In the genomic region with DNA sequence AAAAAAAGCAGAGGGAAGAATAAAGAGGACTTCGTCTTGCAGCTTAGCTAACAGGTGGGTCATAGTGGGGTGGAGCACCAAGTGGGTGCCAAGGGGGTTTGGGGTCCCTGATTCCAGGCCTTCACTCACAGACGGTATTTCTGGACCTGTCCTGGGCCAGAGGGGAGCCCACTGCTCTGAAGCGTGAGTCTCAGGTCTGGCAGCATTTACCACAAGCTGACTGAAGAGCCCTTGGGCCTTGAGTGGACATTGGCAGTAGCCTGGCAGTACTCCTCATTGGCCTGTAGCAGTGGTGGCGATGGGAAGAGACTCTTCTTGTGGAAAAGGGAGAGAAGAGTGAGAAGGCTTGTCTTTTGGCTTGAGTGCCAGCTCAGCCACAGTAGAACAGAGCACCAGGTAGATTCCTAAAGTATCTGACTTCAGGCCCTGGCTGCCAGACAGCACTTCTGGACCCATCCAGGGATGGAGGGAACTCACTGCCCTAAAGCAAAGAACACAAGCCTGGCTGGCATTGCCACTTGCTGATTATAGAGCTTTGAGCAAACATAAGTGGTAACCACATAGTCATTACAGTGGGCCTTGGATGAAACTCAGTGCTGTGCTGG, we compare ENCODE assay signal across 29 cellular contexts.
"Had no signal": no experiment of that assay in that cellular context is flagged by ENCODE, and none has a peak within 500 bp of the region (broad histone marks: within the 10 kb centered on the region; RNA-seq: fewer than 3 reads in every experiment).

No MANE protein-coding gene starts in this region.

- H3K36me3 ChIP-seq: brain microvascular endothelial cell, WERI-Rb-1 had no signal

- H3K36me3 Mint-ChIP-seq: activated CD8-positive, alpha-beta memory T cell treated with anti-CD3 and anti-CD28 coated beads, Interleukin-2, amount 10 ng/mL, durations not matched to agents 7 days and 5 days; activated naive CD8-positive, alpha-beta T cell treated with anti-CD3 and anti-CD28 coated beads for 36 hours; T-cell had no signal

- H3K4me2 ChIP-seq: PC-9 had no signal

- H3K9me3 Mint-ChIP-seq: activated CD4-positive, alpha-beta memory T cell treated with anti-CD3 and anti-CD28 coated beads, Interleukin-2, amount 10 ng/mL, durations not matched to agents 7 days and 5 days; activated naive CD8-positive, alpha-beta T cell treated with anti-CD3 and anti-CD28 coated beads for 36 hours; T-cell had no signal

- DNase-seq: activated CD4-positive, alpha-beta memory T cell treated with anti-CD3 and anti-CD28 coated beads, Interleukin-2, amount 10 ng/mL, durations not matched to agents 7 days and 5 days; activated CD4-positive, alpha-beta T cell treated with anti-CD3 and anti-CD28 coated beads for 1 hour; activated CD4-positive, alpha-beta T cell treated with anti-CD3 and anti-CD28 coated beads for 48 hours; activated CD4-positive, CD25-positive, alpha-beta regulatory T cell; activated CD8-positive, alpha-beta memory T cell treated with anti-CD3 and anti-CD28 coated beads for 24 hours; activated CD8-positive, alpha-beta memory T cell treated with anti-CD3 and anti-CD28 coated beads, Interleukin-2, amount 10 ng/mL, durations not matched to agents 7 days and 5 days; activated CD8-positive, alpha-beta memory T cell treated with anti-CD3 and anti-CD28 coated beads, Interleukin-2, amount 50 U/mL, for 48 hours; activated effector memory CD4-positive, alpha-beta T cell treated with Interleukin-2 at 50 U/mL for 16 hours; activated naive CD4-positive, alpha-beta T cell treated with anti-CD3 and anti-CD28 coated beads, Interleukin-2, amount 50 U/mL, for 16 hours; activated naive CD8-positive, alpha-beta T cell treated with anti-CD3 and anti-CD28 coated beads for 36 hours; activated T-cell treated with anti-CD3 and anti-CD28 coated beads, Interleukin-2, amount 50 U/mL, for 48 hours; amniotic stem cell; aorta; brain microvascular endothelial cell; central memory CD4-positive, alpha-beta T cell; NCI-H1105; NCI-H1417 treated with DMSO at 0.1 percent for 48 hours; NCI-H187 treated with DMSO at 0.1 percent for 48 hours; NCI-H345; NCI-H524 treated with DMSO at 0.1 percent for 48 hours; PC-9; SIG-M5; T-cell; T-helper 17 cell; WERI-Rb-1 had no signal

- ATAC-seq: activated CD8-positive, alpha-beta memory T cell treated with anti-CD3 and anti-CD28 coated beads, Interleukin-2, amount 10 ng/mL, durations not matched to agents 7 days and 5 days; Right ventricle myocardium inferior; SK-N-SH treated with all-trans-retinoic acid at 6 μM for 48 hours; T-cell; T-helper 17 cell had no signal

- H3K4me3 Mint-ChIP-seq: activated CD4-positive, alpha-beta memory T cell treated with anti-CD3 and anti-CD28 coated beads, Interleukin-2, amount 10 ng/mL, durations not matched to agents 7 days and 5 days; activated CD8-positive, alpha-beta memory T cell treated with anti-CD3 and anti-CD28 coated beads, Interleukin-2, amount 10 ng/mL, durations not matched to agents 7 days and 5 days; activated naive CD8-positive, alpha-beta T cell treated with anti-CD3 and anti-CD28 coated beads for 36 hours; T-cell; T-helper 17 cell had no signal

- FAIRE-seq: RCC 7860 had no signal

- H3K27ac ChIP-seq: brain microvascular endothelial cell, PC-9, RWPE1, WERI-Rb-1 had no signal

- H2AFZ ChIP-seq: PC-9 had no signal

- H3K27me3 ChIP-seq: brain microvascular endothelial cell had no signal

- H3K4me1 Mint-ChIP-seq: activated CD4-positive, alpha-beta memory T cell treated with anti-CD3 and anti-CD28 coated beads, Interleukin-2, amount 10 ng/mL, durations not matched to agents 7 days and 5 days; activated CD8-positive, alpha-beta memory T cell treated with anti-CD3 and anti-CD28 coated beads, Interleukin-2, amount 10 ng/mL, durations not matched to agents 7 days and 5 days; activated naive CD8-positive, alpha-beta T cell treated with anti-CD3 and anti-CD28 coated beads for 36 hours; T-cell; T-helper 17 cell had no signal

- H3K4me3 ChIP-seq: PC-9 had no signal

- H3K27ac Mint-ChIP-seq: activated CD4-positive, alpha-beta memory T cell treated with anti-CD3 and anti-CD28 coated beads, Interleukin-2, amount 10 ng/mL, durations not matched to agents 7 days and 5 days; activated CD8-positive, alpha-beta memory T cell treated with anti-CD3 and anti-CD28 coated beads, Interleukin-2, amount 10 ng/mL, durations not matched to agents 7 days and 5 days; activated naive CD8-positive, alpha-beta T cell treated with anti-CD3 and anti-CD28 coated beads for 36 hours; T-cell; T-helper 17 cell had no signal
